9 cellular contexts compared by ENCODE assay signal in genomic region chr17:12902046-12902445, GRCh38.
"Had no signal": no experiment of that assay in that cellular context is flagged by ENCODE, and none has a peak within 500 bp of the region (broad histone marks: within the 10 kb centered on the region; RNA-seq: fewer than 3 reads in every experiment).

No MANE protein-coding gene starts in this region.

- H3K4me3 Mint-ChIP-seq: HFFc6 had no signal

- ATAC-seq: HCT116, K562 had no signal

- DNase-seq: GOT3, H7, HFFc6, Kasumi-1, KG1 had no signal

- H3K9me3 ChIP-seq: HAP-1 had no signal

- H3K4me3 ChIP-seq: HAP-1, K562 had no signal

- H3K27ac Mint-ChIP-seq: HFFc6 had no signal

- FAIRE-seq: HTR-8/SVneo, K562 had no signal

- H3K36me3 ChIP-seq: HAP-1 had no signal

- H3K4me1 ChIP-seq: HAP-1 had no signal
